In the genomic region with DNA sequence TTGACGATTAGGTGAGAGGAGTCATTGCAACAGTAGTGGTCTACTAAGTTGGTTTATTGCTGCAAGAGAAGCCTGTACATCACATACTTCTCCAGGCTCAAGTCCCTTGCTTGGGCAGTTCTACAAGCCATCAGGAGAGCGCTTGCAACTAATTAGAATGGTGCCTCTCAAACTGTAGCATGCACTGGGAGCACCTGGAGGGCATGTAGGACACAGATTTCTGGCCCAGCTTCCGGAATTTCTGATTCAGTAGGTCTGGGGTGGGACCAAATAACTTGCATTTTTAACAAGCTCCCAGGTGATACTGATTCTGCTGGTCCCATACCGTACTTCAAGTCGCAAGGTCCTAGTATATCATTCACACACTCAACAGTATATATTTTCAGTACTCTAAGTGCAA, we compare ENCODE assay signal across 20 cellular contexts.
"Had no signal": no experiment of that assay in that cellular context is flagged by ENCODE, and none has a peak within 500 bp of the region (broad histone marks: within the 10 kb centered on the region; RNA-seq: fewer than 3 reads in every experiment).

No MANE protein-coding gene starts in this region.

- FAIRE-seq: RCC 7860 had no signal

- H3K4me3 ChIP-seq: SJSA1, SK-N-MC had no signal

- H3K27me3 ChIP-seq: SJSA1 had no signal

- H3K4me1 ChIP-seq: SJSA1 had no signal

- H3K9me3 ChIP-seq: SJSA1 had no signal

- H3K36me3 ChIP-seq: SJSA1 had no signal

- DNase-seq: Karpas-422, KG1, MM.1S, NCI-H1092 treated with DMSO at 0.1 percent for 48 hours, NCI-H1436, NCI-H187, NCI-H2029, NCI-H2081 treated with DMSO at 0.1 percent for 48 hours, NCI-H226, NCI-H446, NCI-H510A, NCI-H524 treated with DMSO at 0.1 percent for 48 hours, NCI-H69, NCI-H774, Right ventricle myocardium superior, RPMI8226, SIG-M5 had no signal

- H3K27ac ChIP-seq: SJSA1, SK-N-MC had no signal
